ENCODE assay signal across 19 cellular contexts in the genomic region with DNA sequence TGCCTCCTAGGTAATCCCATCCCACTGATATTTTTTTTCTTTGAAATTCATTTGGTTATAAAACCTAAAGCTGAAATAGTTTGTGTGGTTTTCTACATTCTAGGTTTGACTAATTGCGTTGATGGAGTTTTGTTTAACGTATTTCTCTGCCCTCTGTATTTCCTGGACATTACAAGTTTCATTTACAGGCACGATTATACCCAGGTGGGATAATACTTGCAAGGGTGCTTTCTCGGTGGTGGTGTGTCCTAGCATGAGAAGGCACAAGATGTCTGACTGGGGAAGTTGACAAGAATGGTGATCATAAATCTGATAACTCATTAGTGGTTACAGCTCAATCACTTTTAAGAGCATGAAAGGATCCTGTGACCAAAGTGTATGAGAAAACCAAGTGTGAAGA. TPM values are rescaled to one million over a fixed set of nuclear protein-coding genes. Genes with fewer than 3 reads are reported as not detected.
DNase-seq lines count a peak whose midpoint lies in the region; ATAC-seq and TF ChIP-seq lines count a peak whose summit lies in the region.
"Had no signal": no experiment of that assay in that cellular context is flagged by ENCODE, and none has a peak within 500 bp of the region (broad histone marks: within the 10 kb centered on the region; RNA-seq: fewer than 3 reads in every experiment).

No MANE protein-coding gene starts in this region.

- no peak overlapping the region for H3K4me3 Mint-ChIP-seq in activated CD8-positive, alpha-beta T cell treated with anti-CD3 and anti-CD28 coated beads for 36 hours
- H3K4me3 Mint-ChIP-seq: activated CD4-positive, alpha-beta T cell treated with anti-CD3 and anti-CD28 coated beads, Interleukin-2, amount 10 ng/mL, durations not matched to agents 7 days and 5 days had no signal

- H3K4me3 ChIP-seq in GM12865 (ENCODE audit: low read depth, low read length), result no peak overlapping the region
- H3K4me3 ChIP-seq: sigmoid colon, upper lobe of left lung had no signal

- H3K9me3 Mint-ChIP-seq in activated CD8-positive, alpha-beta T cell treated with anti-CD3 and anti-CD28 coated beads for 36 hours, result no peaks in the 10 kb centered on the region

- TF ChIP-seq CTCF in GM12865 (IDR thresholded peaks at IDR 0.05; ENCODE audit: insufficient read depth, low read depth, low read length, missing control alignments), result no peak
- no peak for TF ChIP-seq CTCF in activated CD8-positive, alpha-beta T cell treated with anti-CD3 and anti-CD28 coated beads for 36 hours (IDR thresholded peaks at IDR 0.05)

- H3K36me3 Mint-ChIP-seq in activated CD8-positive, alpha-beta T cell treated with anti-CD3 and anti-CD28 coated beads for 36 hours (ENCODE audit: low read depth), result no peaks in the 10 kb centered on the region

- CTCF ChIA-PET in activated CD8-positive, alpha-beta T cell treated with anti-CD3 and anti-CD28 coated beads for 36 hours (lab: Charles Lee), result interaction anchor here (1.0 to 1.8 kb wide), 2 partner anchors 17 to 59 kb away, joined by 3 to 11 read pairs; no protein-coding TSS in a partner anchor

- peaks cover 7% of the 10 kb centered on the region for H3K27me3 Mint-ChIP-seq in activated CD8-positive, alpha-beta T cell treated with anti-CD3 and anti-CD28 coated beads for 36 hours

- H3K27ac Mint-ChIP-seq in activated CD8-positive, alpha-beta T cell treated with anti-CD3 and anti-CD28 coated beads for 36 hours, result peak overlapping the region; percentile 46
- H3K27ac Mint-ChIP-seq: activated CD4-positive, alpha-beta T cell treated with anti-CD3 and anti-CD28 coated beads, Interleukin-2, amount 10 ng/mL, durations not matched to agents 7 days and 5 days had no signal

- POLR2A ChIA-PET in activated CD8-positive, alpha-beta T cell treated with anti-CD3 and anti-CD28 coated beads for 36 hours (lab: Charles Lee), result interaction anchor here (1.1 kb wide), 1 partner anchor 16 kb away, joined by 4 read pairs; no protein-coding TSS in a partner anchor

- DNase-seq in GM12865 (ENCODE audit: low read depth) (peak; percentile 69), GM19240 (ENCODE audit: insufficient read length, low spot score) (peak; percentile 22), islet precursor cell (no peak), KG1 (lab: John Stamatoyannopoulos, UW) (no peak)
- peak; percentile 30 for DNase-seq in activated CD8-positive, alpha-beta T cell treated with anti-CD3 and anti-CD28 coated beads for 36 hours
- DNase-seq: activated CD4-positive, alpha-beta T cell treated with anti-CD3 and anti-CD28 coated beads, Interleukin-2, amount 10 ng/mL, durations not matched to agents 7 days and 5 days; activated gamma-delta T cell; head of caudate nucleus; Karpas-422; midbrain; NCI-H1417; NCI-H345; sigmoid colon; stimulated activated CD4-positive, alpha-beta T cell treated with anti-CD3 and anti-CD28 coated beads, Interleukin-4, amount 100 ng/mL, for 24 hours; upper lobe of left lung had no signal

- intact Hi-C loops in activated CD8-positive, alpha-beta T cell treated with anti-CD3 and anti-CD28 coated beads for 36 hours (cut with micrococcal nuclease), result loop anchor here (10.0 kb wide), 1 partner anchor 169 kb away; no protein-coding TSS in a partner anchor

- peak; percentile 66 for ATAC-seq in HG02938 (IDR thresholded peaks at IDR 0.05; ENCODE audit: unreplicated experiment)
- ATAC-seq in activated CD8-positive, alpha-beta T cell treated with anti-CD3 and anti-CD28 coated beads for 36 hours, result peak; percentile 70
- ATAC-seq in GM18868 (IDR thresholded peaks at IDR 0.05; ENCODE audit: unreplicated experiment), result no peak
- ATAC-seq: Right ventricle myocardium inferior had no signal

- peaks cover 49% of the 10 kb centered on the region for H3K4me1 Mint-ChIP-seq in activated CD8-positive, alpha-beta T cell treated with anti-CD3 and anti-CD28 coated beads for 36 hours (ENCODE audit: low read depth)

RNA-seq across cellular contexts. Expression of gene DYNLRB2, which starts 45.0 kb away (rescaled TPM):
- total RNA-seq in activated CD8-positive, alpha-beta T cell treated with anti-CD3 and anti-CD28 coated beads for 36 hours, result not detected
- total RNA-seq: kidney epithelial cell, Right ventricle myocardium inferior had no signal

Comparison
In these comparisons a context has a peak if more than half of its experiments do, and no peak if none do; other contexts are left out.
1. DNase-seq: peak in GM12865 (single experiment), GM19240 (single experiment) and activated CD8-positive, alpha-beta T cell treated with anti-CD3 and anti-CD28 coated beads for 36 hours (single experiment); none in islet precursor cell (single experiment) and KG1 (single experiment).